1 cellular context compared by ENCODE assay signal in the genomic region with DNA sequence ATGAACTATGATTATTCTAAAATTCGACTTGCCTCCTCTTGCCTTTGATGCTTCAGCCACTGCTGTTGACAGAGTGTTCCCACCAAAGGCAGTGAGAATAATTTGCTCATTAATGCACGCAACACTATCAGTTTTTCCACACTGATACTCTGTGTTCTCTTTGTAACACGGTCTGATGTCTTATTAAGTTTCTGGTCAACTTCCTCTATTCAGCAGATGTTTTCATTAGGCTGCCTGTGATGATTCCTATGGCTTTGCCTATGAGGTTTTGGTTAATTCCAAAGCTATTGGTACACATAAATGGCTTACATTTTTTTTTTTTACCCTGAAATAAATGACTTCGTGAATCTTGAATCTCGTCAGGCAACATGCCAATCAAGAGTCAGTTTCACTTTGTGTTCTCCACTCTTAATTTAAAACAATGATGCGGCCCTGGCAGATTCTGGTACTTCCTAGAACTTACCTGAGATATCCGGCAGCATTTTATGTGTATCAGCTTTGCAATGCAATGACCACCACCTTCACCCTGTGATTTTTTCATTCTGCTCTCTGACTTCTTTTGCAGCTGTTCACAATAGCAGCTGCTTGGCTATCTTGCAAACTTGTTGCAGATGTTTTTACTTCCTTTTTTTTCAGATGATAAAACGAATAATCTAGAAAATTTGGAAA.
TF ChIP-seq lines count a peak whose summit lies in the region.

No MANE protein-coding gene starts in this region.

TF ChIP-seq in WTC11, 78 proteins besides CTCF, POLR2A, EP300 and RAD21 (continued from another document):
- TF ChIP-seq, protein P1, sequence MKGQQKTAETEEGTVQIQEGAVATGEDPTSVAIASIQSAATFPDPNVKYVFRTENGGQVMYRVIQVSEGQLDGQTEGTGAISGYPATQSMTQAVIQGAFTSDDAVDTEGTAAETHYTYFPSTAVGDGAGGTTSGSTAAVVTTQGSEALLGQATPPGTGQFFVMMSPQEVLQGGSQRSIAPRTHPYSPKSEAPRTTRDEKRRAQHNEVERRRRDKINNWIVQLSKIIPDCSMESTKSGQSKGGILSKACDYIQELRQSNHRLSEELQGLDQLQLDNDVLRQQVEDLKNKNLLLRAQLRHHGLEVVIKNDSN (CRISPR knock-in tag; IDR thresholded peaks at IDR 0.05), result no peak
- TF ChIP-seq FOXJ3 (CRISPR knock-in tag; IDR thresholded peaks at IDR 0.05; ENCODE audit: borderline replicate concordance), result no peak
